Comparison of ENCODE assay signal across 1 cellular context in the genomic region with DNA sequence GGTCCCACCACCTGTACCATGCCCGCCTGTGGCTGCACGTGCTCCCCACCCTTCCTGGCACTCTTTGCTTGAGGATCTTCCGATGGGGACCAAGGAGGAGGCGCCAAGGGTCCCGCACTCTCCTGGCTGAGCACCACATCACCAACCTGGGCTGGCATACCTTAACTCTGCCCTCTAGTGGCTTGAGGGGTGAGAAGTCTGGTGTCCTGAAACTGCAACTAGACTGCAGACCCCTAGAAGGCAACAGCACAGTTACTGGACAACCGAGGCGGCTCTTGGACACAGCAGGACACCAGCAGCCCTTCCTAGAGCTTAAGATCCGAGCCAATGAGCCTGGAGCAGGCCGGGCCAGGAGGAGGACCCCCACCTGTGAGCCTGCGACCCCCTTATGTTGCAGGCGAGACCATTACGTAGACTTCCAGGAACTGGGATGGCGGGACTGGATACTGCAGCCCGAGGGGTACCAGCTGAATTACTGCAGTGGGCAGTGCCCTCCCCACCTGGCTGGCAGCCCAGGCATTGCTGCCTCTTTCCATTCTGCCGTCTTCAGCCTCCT.
TF ChIP-seq lines count a peak whose summit lies in the region.

No MANE protein-coding gene starts in this region.

TF ChIP-seq in HepG2, 621 proteins besides CTCF, POLR2A, EP300 and RAD21 (continued from another document and continues in another):
- no peak for TF ChIP-seq ZNF362 (CRISPR knock-in tag; IDR thresholded peaks at IDR 0.05; ENCODE audit: borderline replicate concordance)
- TF ChIP-seq ZNF335 (CRISPR knock-in tag; IDR thresholded peaks at IDR 0.05) = no peak
- TF ChIP-seq TFE3 (CRISPR knock-in tag; IDR thresholded peaks at IDR 0.05) = no peak
- no peak for TF ChIP-seq SYNCRIP (IDR thresholded peaks at IDR 0.05; ENCODE audit: insufficient read depth, low read depth, low read length)
- TF ChIP-seq RARG (CRISPR knock-in tag; IDR thresholded peaks at IDR 0.05; ENCODE audit: low read depth) = no peak
- no peak for TF ChIP-seq ZNF468 (CRISPR knock-in tag; IDR thresholded peaks at IDR 0.05)
- TF ChIP-seq DMAP1 (CRISPR knock-in tag; IDR thresholded peaks at IDR 0.05) = 0 out of 2 replicates have a peak, but pooled peaks have one; percentile 18
- TF ChIP-seq ATF4 (CRISPR knock-in tag; IDR thresholded peaks at IDR 0.05) = no peak
- TF ChIP-seq TRIM24 (CRISPR knock-in tag; IDR thresholded peaks at IDR 0.05) = no peak
- TF ChIP-seq HOXA5 (CRISPR knock-in tag; IDR thresholded peaks at IDR 0.05) = no peak
- TF ChIP-seq, protein P1, sequence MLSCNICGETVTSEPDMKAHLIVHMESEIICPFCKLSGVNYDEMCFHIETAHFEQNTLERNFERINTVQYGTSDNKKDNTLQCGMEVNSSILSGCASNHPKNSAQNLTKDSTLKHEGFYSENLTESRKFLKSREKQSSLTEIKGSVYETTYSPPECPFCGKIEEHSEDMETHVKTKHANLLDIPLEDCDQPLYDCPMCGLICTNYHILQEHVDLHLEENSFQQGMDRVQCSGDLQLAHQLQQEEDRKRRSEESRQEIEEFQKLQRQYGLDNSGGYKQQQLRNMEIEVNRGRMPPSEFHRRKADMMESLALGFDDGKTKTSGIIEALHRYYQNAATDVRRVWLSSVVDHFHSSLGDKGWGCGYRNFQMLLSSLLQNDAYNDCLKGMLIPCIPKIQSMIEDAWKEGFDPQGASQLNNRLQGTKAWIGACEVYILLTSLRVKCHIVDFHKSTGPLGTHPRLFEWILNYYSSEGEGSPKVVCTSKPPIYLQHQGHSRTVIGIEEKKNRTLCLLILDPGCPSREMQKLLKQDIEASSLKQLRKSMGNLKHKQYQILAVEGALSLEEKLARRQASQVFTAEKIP (CRISPR knock-in tag; IDR thresholded peaks at IDR 0.05; ENCODE audit: borderline replicate concordance) = no peak
- no peak for TF ChIP-seq TOE1 (CRISPR knock-in tag; IDR thresholded peaks at IDR 0.05)
- no peak for TF ChIP-seq MLX (CRISPR knock-in tag; IDR thresholded peaks at IDR 0.05)
- no peak for TF ChIP-seq ZNF546 (CRISPR knock-in tag; conservative IDR thresholded peaks at IDR 0.05)
- no peak for TF ChIP-seq ERF (CRISPR knock-in tag; IDR thresholded peaks at IDR 0.05)
- TF ChIP-seq SALL2 (CRISPR knock-in tag; IDR thresholded peaks at IDR 0.05) = peak; percentile 40; the same call in 1 of the 2 replicates
- no peak for TF ChIP-seq EZH2 (conservative IDR thresholded peaks at IDR 0.05; ENCODE audit: low read depth, low read length)
- TF ChIP-seq MXI1 (IDR thresholded peaks at IDR 0.05; ENCODE audit: borderline replicate concordance, low read depth, low read length) = peak; percentile 0; the same call in 1 of the 3 replicates
- TF ChIP-seq RFX1 (IDR thresholded peaks at IDR 0.05) = no peak
- no peak for TF ChIP-seq ATRX (CRISPR knock-in tag; IDR thresholded peaks at IDR 0.05; ENCODE audit: borderline replicate concordance)
- peak; percentile 85; the same call in 1 of the 2 replicates for TF ChIP-seq KAT7 (CRISPR knock-in tag; IDR thresholded peaks at IDR 0.05; ENCODE audit: borderline replicate concordance)
- TF ChIP-seq ZNF629 (CRISPR knock-in tag; conservative IDR thresholded peaks at IDR 0.05) = no peak
- peak; percentile 44; the same call in 1 of the 2 replicates for TF ChIP-seq KAT8 (CRISPR knock-in tag; IDR thresholded peaks at IDR 0.05)
- TF ChIP-seq YEATS2 (CRISPR knock-in tag; IDR thresholded peaks at IDR 0.05; ENCODE audit: borderline replicate concordance) = no peak
- peak; percentile 70 for TF ChIP-seq GATAD2A (CRISPR knock-in tag; IDR thresholded peaks at IDR 0.05)
- TF ChIP-seq HNRNPH1 (optimal IDR thresholded peaks at IDR 0.05; ENCODE audit: low read depth, low read length) = no peak
- peak; percentile 87 for TF ChIP-seq ZBTB7B (CRISPR knock-in tag; IDR thresholded peaks at IDR 0.05)
- TF ChIP-seq NFE2 (CRISPR knock-in tag; IDR thresholded peaks at IDR 0.05) = no peak
- TF ChIP-seq ZNF639 (CRISPR knock-in tag; conservative IDR thresholded peaks at IDR 0.05) = no peak
- no peak for TF ChIP-seq ZNF816 (CRISPR knock-in tag; IDR thresholded peaks at IDR 0.05; ENCODE audit: borderline replicate concordance)
- no peak for TF ChIP-seq TBX3 (IDR thresholded peaks at IDR 0.05; ENCODE audit: borderline replicate concordance)
- TF ChIP-seq ZNF580 (CRISPR knock-in tag; IDR thresholded peaks at IDR 0.05; ENCODE audit: borderline replicate concordance, low read depth) = no peak
- no peak for TF ChIP-seq ZNF281 (CRISPR knock-in tag; IDR thresholded peaks at IDR 0.05; ENCODE audit: borderline replicate concordance)
- TF ChIP-seq ZNF570 (CRISPR knock-in tag; IDR thresholded peaks at IDR 0.05; ENCODE audit: borderline replicate concordance) = no peak
- no peak for TF ChIP-seq EED (CRISPR knock-in tag; IDR thresholded peaks at IDR 0.05)
- TF ChIP-seq CCDC6 (CRISPR knock-in tag; IDR thresholded peaks at IDR 0.05) = no peak
- TF ChIP-seq, protein P2, sequence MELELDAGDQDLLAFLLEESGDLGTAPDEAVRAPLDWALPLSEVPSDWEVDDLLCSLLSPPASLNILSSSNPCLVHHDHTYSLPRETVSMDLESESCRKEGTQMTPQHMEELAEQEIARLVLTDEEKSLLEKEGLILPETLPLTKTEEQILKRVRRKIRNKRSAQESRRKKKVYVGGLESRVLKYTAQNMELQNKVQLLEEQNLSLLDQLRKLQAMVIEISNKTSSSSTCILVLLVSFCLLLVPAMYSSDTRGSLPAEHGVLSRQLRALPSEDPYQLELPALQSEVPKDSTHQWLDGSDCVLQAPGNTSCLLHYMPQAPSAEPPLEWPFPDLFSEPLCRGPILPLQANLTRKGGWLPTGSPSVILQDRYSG (CRISPR knock-in tag; IDR thresholded peaks at IDR 0.05) = no peak
- no peak; the same call in none of the 2 replicates for TF ChIP-seq SALL1 (CRISPR knock-in tag; IDR thresholded peaks at IDR 0.05)
- TF ChIP-seq, protein P3, sequence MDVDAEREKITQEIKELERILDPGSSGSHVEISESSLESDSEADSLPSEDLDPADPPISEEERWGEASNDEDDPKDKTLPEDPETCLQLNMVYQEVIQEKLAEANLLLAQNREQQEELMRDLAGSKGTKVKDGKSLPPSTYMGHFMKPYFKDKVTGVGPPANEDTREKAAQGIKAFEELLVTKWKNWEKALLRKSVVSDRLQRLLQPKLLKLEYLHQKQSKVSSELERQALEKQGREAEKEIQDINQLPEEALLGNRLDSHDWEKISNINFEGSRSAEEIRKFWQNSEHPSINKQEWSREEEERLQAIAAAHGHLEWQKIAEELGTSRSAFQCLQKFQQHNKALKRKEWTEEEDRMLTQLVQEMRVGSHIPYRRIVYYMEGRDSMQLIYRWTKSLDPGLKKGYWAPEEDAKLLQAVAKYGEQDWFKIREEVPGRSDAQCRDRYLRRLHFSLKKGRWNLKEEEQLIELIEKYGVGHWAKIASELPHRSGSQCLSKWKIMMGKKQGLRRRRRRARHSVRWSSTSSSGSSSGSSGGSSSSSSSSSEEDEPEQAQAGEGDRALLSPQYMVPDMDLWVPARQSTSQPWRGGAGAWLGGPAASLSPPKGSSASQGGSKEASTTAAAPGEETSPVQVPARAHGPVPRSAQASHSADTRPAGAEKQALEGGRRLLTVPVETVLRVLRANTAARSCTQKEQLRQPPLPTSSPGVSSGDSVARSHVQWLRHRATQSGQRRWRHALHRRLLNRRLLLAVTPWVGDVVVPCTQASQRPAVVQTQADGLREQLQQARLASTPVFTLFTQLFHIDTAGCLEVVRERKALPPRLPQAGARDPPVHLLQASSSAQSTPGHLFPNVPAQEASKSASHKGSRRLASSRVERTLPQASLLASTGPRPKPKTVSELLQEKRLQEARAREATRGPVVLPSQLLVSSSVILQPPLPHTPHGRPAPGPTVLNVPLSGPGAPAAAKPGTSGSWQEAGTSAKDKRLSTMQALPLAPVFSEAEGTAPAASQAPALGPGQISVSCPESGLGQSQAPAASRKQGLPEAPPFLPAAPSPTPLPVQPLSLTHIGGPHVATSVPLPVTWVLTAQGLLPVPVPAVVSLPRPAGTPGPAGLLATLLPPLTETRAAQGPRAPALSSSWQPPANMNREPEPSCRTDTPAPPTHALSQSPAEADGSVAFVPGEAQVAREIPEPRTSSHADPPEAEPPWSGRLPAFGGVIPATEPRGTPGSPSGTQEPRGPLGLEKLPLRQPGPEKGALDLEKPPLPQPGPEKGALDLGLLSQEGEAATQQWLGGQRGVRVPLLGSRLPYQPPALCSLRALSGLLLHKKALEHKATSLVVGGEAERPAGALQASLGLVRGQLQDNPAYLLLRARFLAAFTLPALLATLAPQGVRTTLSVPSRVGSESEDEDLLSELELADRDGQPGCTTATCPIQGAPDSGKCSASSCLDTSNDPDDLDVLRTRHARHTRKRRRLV (CRISPR knock-in tag; IDR thresholded peaks at IDR 0.05) = no peak; the same call in 1 of the 2 replicates
